In the genomic region with DNA sequence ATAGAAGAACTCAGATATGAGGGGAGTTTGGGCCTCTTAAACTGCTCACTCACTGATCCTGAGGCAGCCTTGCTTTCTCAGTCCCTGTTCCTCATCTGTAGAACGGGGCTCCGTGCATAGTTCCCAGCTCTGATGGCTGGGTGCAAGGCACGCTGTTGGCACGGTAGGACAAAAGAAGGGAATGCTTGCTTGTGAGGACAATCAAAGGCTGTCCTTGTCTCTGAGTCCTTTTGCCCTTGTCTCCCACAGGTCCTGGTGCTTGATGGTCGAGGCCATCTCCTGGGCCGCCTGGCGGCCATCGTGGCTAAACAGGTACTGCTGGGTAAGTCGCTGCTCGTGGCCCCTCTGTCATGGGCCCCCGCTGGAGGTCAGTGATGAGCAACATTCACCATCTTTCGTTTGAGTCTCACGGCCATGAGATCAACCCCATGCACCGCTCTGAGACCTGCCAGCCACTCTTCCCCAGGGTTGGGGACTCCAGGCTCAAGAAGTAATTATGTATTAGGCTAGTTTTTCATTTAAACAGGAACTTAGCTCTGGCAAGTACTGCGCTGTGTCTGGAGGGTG, we compare ENCODE assay signal across 1 cellular context.
A peak's percentile ranks its signal among the peaks of the same experiment; 100 is the strongest.
TF ChIP-seq lines count a peak whose summit lies in the region.

No MANE protein-coding gene starts in this region.

TF ChIP-seq in K562, 482 proteins besides CTCF, POLR2A, EP300 and RAD21 (continued from another document and continues in another):
- TF ChIP-seq, protein P1, sequence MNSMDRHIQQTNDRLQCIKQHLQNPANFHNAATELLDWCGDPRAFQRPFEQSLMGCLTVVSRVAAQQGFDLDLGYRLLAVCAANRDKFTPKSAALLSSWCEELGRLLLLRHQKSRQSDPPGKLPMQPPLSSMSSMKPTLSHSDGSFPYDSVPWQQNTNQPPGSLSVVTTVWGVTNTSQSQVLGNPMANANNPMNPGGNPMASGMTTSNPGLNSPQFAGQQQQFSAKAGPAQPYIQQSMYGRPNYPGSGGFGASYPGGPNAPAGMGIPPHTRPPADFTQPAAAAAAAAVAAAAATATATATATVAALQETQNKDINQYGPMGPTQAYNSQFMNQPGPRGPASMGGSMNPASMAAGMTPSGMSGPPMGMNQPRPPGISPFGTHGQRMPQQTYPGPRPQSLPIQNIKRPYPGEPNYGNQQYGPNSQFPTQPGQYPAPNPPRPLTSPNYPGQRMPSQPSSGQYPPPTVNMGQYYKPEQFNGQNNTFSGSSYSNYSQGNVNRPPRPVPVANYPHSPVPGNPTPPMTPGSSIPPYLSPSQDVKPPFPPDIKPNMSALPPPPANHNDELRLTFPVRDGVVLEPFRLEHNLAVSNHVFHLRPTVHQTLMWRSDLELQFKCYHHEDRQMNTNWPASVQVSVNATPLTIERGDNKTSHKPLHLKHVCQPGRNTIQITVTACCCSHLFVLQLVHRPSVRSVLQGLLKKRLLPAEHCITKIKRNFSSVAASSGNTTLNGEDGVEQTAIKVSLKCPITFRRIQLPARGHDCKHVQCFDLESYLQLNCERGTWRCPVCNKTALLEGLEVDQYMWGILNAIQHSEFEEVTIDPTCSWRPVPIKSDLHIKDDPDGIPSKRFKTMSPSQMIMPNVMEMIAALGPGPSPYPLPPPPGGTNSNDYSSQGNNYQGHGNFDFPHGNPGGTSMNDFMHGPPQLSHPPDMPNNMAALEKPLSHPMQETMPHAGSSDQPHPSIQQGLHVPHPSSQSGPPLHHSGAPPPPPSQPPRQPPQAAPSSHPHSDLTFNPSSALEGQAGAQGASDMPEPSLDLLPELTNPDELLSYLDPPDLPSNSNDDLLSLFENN (IDR thresholded peaks at IDR 0.05; ENCODE audit: low read depth in 2 of 2, low read length in 2 of 2), result no peak
- TF ChIP-seq RUNX1 (IDR thresholded peaks at IDR 0.05; ENCODE audit: low read depth) (0 out of 2 replicates have a peak, but pooled peaks have one; percentile 29), GABPB1 (CRISPR knock-in tag; IDR thresholded peaks at IDR 0.05) (peak; percentile 64), ZNF354B (CRISPR knock-in tag; IDR thresholded peaks at IDR 0.05) (no peak), MYNN (IDR thresholded peaks at IDR 0.05) (no peak), MYNN (CRISPR knock-in tag; IDR thresholded peaks at IDR 0.05) (no peak), NFXL1 (CRISPR knock-in tag; IDR thresholded peaks at IDR 0.05) (no peak), SRSF9 (IDR thresholded peaks at IDR 0.05; ENCODE audit: borderline replicate concordance, low read depth, low read length) (no peak), RHOXF2B (CRISPR knock-in tag; conservative IDR thresholded peaks at IDR 0.05) (no peak), ATF7 (IDR thresholded peaks at IDR 0.05) (no peak), CBX5 (IDR thresholded peaks at IDR 0.05; ENCODE audit: borderline replicate concordance, low read depth) (no peak), E2F3 (CRISPR knock-in tag; IDR thresholded peaks at IDR 0.05) (no peak), COPS2 (conservative IDR thresholded peaks at IDR 0.05) (no peak), ZNF551 (CRISPR knock-in tag; IDR thresholded peaks at IDR 0.05) (no peak), HDGF (IDR thresholded peaks at IDR 0.05) (no peak), POLR3G (IDR thresholded peaks at IDR 0.05; ENCODE audit: extremely low read depth, insufficient read length, insufficient replicate concordance) (no peak), SIRT6 (IDR thresholded peaks at IDR 0.05; ENCODE audit: low read depth, low read length) (peak; percentile 22), RBM39 (optimal IDR thresholded peaks at IDR 0.05; ENCODE audit: low read depth, low read length) (peak; percentile 88), MXI1 (IDR thresholded peaks at IDR 0.05; ENCODE audit: low read depth, low read length) (no peak), MAFG (tag; conservative IDR thresholded peaks at IDR 0.05) (no peak), JUND (IDR thresholded peaks at IDR 0.05; ENCODE audit: borderline replicate concordance, low read depth, low read length) (no peak), JUND (tag; IDR thresholded peaks at IDR 0.05; ENCODE audit: borderline replicate concordance, low read depth, low read length) (no peak), ADNP (tag; IDR thresholded peaks at IDR 0.05) (no peak), PHB2 (IDR thresholded peaks at IDR 0.05; ENCODE audit: low read depth) (no peak)
- TF ChIP-seq, protein P2, sequence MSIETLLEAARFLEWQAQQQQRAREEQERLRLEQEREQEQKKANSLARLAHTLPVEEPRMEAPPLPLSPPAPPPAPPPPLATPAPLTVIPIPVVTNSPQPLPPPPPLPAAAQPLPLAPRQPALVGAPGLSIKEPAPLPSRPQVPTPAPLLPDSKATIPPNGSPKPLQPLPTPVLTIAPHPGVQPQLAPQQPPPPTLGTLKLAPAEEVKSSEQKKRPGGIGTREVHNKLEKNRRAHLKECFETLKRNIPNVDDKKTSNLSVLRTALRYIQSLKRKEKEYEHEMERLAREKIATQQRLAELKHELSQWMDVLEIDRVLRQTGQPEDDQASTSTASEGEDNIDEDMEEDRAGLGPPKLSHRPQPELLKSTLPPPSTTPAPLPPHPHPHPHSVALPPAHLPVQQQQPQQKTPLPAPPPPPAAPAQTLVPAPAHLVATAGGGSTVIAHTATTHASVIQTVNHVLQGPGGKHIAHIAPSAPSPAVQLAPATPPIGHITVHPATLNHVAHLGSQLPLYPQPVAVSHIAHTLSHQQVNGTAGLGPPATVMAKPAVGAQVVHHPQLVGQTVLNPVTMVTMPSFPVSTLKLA (conservative IDR thresholded peaks at IDR 0.05), result peak; percentile 50 to 72; a peak in 3 of 4 replicates
- TF ChIP-seq, protein P3, sequence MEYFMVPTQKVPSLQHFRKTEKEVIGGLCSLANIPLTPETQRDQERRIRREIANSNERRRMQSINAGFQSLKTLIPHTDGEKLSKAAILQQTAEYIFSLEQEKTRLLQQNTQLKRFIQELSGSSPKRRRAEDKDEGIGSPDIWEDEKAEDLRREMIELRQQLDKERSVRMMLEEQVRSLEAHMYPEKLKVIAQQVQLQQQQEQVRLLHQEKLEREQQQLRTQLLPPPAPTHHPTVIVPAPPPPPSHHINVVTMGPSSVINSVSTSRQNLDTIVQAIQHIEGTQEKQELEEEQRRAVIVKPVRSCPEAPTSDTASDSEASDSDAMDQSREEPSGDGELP (CRISPR knock-in tag; IDR thresholded peaks at IDR 0.05; ENCODE audit: borderline replicate concordance), result peak; percentile 60
- TF ChIP-seq, protein P4, sequence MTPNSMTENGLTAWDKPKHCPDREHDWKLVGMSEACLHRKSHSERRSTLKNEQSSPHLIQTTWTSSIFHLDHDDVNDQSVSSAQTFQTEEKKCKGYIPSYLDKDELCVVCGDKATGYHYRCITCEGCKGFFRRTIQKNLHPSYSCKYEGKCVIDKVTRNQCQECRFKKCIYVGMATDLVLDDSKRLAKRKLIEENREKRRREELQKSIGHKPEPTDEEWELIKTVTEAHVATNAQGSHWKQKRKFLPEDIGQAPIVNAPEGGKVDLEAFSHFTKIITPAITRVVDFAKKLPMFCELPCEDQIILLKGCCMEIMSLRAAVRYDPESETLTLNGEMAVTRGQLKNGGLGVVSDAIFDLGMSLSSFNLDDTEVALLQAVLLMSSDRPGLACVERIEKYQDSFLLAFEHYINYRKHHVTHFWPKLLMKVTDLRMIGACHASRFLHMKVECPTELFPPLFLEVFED (CRISPR knock-in tag; conservative IDR thresholded peaks at IDR 0.05), result no peak
- TF ChIP-seq, protein P5, sequence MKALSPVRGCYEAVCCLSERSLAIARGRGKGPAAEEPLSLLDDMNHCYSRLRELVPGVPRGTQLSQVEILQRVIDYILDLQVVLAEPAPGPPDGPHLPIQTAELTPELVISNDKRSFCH (CRISPR knock-in tag; IDR thresholded peaks at IDR 0.05), result no peak
- TF ChIP-seq, protein P5 (tag; IDR thresholded peaks at IDR 0.05), result no peak
- TF ChIP-seq, protein P6, sequence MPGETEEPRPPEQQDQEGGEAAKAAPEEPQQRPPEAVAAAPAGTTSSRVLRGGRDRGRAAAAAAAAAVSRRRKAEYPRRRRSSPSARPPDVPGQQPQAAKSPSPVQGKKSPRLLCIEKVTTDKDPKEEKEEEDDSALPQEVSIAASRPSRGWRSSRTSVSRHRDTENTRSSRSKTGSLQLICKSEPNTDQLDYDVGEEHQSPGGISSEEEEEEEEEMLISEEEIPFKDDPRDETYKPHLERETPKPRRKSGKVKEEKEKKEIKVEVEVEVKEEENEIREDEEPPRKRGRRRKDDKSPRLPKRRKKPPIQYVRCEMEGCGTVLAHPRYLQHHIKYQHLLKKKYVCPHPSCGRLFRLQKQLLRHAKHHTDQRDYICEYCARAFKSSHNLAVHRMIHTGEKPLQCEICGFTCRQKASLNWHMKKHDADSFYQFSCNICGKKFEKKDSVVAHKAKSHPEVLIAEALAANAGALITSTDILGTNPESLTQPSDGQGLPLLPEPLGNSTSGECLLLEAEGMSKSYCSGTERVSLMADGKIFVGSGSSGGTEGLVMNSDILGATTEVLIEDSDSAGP (CRISPR knock-in tag; IDR thresholded peaks at IDR 0.05), result no peak
- TF ChIP-seq, protein P7, sequence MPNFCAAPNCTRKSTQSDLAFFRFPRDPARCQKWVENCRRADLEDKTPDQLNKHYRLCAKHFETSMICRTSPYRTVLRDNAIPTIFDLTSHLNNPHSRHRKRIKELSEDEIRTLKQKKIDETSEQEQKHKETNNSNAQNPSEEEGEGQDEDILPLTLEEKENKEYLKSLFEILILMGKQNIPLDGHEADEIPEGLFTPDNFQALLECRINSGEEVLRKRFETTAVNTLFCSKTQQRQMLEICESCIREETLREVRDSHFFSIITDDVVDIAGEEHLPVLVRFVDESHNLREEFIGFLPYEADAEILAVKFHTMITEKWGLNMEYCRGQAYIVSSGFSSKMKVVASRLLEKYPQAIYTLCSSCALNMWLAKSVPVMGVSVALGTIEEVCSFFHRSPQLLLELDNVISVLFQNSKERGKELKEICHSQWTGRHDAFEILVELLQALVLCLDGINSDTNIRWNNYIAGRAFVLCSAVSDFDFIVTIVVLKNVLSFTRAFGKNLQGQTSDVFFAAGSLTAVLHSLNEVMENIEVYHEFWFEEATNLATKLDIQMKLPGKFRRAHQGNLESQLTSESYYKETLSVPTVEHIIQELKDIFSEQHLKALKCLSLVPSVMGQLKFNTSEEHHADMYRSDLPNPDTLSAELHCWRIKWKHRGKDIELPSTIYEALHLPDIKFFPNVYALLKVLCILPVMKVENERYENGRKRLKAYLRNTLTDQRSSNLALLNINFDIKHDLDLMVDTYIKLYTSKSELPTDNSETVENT (CRISPR knock-in tag; IDR thresholded peaks at IDR 0.05), result no peak
- TF ChIP-seq, protein P8, sequence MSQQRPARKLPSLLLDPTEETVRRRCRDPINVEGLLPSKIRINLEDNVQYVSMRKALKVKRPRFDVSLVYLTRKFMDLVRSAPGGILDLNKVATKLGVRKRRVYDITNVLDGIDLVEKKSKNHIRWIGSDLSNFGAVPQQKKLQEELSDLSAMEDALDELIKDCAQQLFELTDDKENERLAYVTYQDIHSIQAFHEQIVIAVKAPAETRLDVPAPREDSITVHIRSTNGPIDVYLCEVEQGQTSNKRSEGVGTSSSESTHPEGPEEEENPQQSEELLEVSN (IDR thresholded peaks at IDR 0.05; ENCODE audit: borderline replicate concordance in 1 of 2, extremely low read depth in 1 of 2, insufficient read depth in 1 of 2, insufficient read length in 1 of 2, low read depth in 1 of 2, low read length in 1 of 2, poor library complexity in 1 of 2, severe bottlenecking in 1 of 2), result peak in 1 of 2 experiments; percentile 27
- TF ChIP-seq, protein P9, sequence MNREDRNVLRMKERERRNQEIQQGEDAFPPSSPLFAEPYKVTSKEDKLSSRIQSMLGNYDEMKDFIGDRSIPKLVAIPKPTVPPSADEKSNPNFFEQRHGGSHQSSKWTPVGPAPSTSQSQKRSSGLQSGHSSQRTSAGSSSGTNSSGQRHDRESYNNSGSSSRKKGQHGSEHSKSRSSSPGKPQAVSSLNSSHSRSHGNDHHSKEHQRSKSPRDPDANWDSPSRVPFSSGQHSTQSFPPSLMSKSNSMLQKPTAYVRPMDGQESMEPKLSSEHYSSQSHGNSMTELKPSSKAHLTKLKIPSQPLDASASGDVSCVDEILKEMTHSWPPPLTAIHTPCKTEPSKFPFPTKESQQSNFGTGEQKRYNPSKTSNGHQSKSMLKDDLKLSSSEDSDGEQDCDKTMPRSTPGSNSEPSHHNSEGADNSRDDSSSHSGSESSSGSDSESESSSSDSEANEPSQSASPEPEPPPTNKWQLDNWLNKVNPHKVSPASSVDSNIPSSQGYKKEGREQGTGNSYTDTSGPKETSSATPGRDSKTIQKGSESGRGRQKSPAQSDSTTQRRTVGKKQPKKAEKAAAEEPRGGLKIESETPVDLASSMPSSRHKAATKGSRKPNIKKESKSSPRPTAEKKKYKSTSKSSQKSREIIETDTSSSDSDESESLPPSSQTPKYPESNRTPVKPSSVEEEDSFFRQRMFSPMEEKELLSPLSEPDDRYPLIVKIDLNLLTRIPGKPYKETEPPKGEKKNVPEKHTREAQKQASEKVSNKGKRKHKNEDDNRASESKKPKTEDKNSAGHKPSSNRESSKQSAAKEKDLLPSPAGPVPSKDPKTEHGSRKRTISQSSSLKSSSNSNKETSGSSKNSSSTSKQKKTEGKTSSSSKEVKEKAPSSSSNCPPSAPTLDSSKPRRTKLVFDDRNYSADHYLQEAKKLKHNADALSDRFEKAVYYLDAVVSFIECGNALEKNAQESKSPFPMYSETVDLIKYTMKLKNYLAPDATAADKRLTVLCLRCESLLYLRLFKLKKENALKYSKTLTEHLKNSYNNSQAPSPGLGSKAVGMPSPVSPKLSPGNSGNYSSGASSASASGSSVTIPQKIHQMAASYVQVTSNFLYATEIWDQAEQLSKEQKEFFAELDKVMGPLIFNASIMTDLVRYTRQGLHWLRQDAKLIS (CRISPR knock-in tag; IDR thresholded peaks at IDR 0.05), result peak; percentile 21; the same call in 1 of the 2 replicates
- TF ChIP-seq, protein P10, sequence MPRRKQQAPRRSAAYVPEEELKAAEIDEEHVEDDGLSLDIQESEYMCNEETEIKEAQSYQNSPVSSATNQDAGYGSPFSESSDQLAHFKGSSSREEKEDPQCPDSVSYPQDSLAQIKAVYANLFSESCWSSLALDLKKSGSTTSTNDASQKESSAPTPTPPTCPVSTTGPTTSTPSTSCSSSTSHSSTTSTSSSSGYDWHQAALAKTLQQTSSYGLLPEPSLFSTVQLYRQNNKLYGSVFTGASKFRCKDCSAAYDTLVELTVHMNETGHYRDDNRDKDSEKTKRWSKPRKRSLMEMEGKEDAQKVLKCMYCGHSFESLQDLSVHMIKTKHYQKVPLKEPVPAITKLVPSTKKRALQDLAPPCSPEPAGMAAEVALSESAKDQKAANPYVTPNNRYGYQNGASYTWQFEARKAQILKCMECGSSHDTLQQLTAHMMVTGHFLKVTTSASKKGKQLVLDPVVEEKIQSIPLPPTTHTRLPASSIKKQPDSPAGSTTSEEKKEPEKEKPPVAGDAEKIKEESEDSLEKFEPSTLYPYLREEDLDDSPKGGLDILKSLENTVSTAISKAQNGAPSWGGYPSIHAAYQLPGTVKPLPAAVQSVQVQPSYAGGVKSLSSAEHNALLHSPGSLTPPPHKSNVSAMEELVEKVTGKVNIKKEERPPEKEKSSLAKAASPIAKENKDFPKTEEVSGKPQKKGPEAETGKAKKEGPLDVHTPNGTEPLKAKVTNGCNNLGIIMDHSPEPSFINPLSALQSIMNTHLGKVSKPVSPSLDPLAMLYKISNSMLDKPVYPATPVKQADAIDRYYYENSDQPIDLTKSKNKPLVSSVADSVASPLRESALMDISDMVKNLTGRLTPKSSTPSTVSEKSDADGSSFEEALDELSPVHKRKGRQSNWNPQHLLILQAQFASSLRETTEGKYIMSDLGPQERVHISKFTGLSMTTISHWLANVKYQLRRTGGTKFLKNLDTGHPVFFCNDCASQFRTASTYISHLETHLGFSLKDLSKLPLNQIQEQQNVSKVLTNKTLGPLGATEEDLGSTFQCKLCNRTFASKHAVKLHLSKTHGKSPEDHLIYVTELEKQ (CRISPR knock-in tag; IDR thresholded peaks at IDR 0.05), result no peak
